Comparison of ENCODE assay signal across 9 cellular contexts in the genomic region with DNA sequence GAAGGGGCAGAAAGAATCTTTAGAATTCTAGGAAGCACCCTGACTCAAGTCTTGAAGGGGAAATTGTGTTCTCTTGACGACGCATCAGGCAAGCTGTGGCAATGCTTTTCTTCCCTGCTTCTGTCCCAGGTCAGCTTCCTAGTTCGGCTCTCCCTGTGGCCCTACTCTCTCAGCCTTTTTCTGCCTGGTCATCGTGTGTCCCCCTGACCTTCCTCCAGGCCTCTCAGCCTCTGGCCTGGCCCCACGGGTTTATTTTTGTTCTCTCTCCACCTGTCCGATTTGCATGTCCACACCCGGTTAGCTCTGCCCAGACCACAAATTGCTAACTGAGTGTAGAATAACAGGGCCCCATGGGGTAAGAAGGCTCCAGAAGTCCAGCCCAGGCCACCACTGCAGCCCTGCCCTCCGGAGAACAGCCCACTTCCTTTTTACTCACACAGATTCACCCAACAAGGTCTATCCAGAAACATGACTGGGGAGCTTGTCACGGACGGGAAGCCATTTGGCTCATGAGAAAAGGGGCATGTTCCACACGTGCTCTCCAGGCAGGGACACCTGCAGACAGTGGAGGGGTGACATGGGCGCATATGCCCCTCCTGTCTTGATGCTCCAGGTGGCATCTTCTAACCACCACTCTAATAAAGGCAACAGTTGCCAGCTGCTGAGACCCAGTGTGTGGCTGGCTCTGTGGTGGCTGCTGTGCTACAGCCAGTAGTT. TPM values are rescaled to one million over a fixed set of nuclear protein-coding genes. Genes with fewer than 3 reads are reported as not detected.
DNase-seq lines count a peak whose midpoint lies in the region; ATAC-seq and TF ChIP-seq lines count a peak whose summit lies in the region.
"Had no signal": no experiment of that assay in that cellular context is flagged by ENCODE, and none has a peak within 500 bp of the region (broad histone marks: within the 10 kb centered on the region; RNA-seq: fewer than 3 reads in every experiment).

No MANE protein-coding gene starts in this region.

- intact Hi-C loops in colonic mucosa (cut with DNase I): no loop called here

- no peak overlapping the region for H3K27ac ChIP-seq in colonic mucosa
- H3K27ac ChIP-seq: right lobe of liver had no signal

- peak; percentile 26 for TF ChIP-seq POLR2A in GM10847 (IDR thresholded peaks at IDR 0.05; ENCODE audit: extremely low read depth, insufficient read length)

- H3K4me1 ChIP-seq in colonic mucosa: no peaks in the 10 kb centered on the region

- H3K4me3 ChIP-seq in choroid plexus epithelial cell (ENCODE audit: low read depth, low read length) (no peak overlapping the region), colonic mucosa (no peak overlapping the region)
- H3K4me3 ChIP-seq: right lobe of liver had no signal

- no peak for TF ChIP-seq CTCF in choroid plexus epithelial cell (conservative IDR thresholded peaks at IDR 0.05; ENCODE audit: low read depth, low read length)
- TF ChIP-seq CTCF in colonic mucosa (IDR thresholded peaks at IDR 0.05): no peak

- CTCF ChIA-PET in HEK293T (lab: Yijun Ruan, JAX): interaction anchor here (0.6 to 1.0 kb wide), 3 partner anchors 18 to 293 kb away, joined by 3 read pairs; no protein-coding TSS in a partner anchor

- ATAC-seq in GM19467 (IDR thresholded peaks at IDR 0.05; ENCODE audit: unreplicated experiment) (peak; percentile 57), HG03439 (IDR thresholded peaks at IDR 0.05; ENCODE audit: unreplicated experiment) (peak; percentile 61)

- no peak overlapping the region for H3K9ac ChIP-seq in colonic mucosa (ENCODE audit: low read depth in 2 of 2, low read length in 2 of 2)

- H3K36me3 ChIP-seq in colonic mucosa: no peaks in the 10 kb centered on the region
- H3K36me3 ChIP-seq: right lobe of liver had no signal

- no peaks in the 10 kb centered on the region for H3K27me3 ChIP-seq in colonic mucosa
- H3K27me3 ChIP-seq: right lobe of liver had no signal

- peak; percentile 35 for DNase-seq in choroid plexus epithelial cell (ENCODE audit: low read depth)
- DNase-seq in stimulated activated CD8-positive, alpha-beta memory T cell treated with anti-CD3 and anti-CD28 coated beads, Interleukin-4, amount 100 ng/mL, for 48 hours: no peak
- no peak for DNase-seq in HEK293T (ENCODE audit: extremely low spot score)
- no peak for DNase-seq in colonic mucosa
- DNase-seq in HCEC 1CT: no peak
- DNase-seq: right lobe of liver had no signal

- POLR2A ChIA-PET in HEK293T (lab: Yijun Ruan, JAX): no interaction called here

- H3K9me3 ChIP-seq in colonic mucosa: no peaks in the 10 kb centered on the region
- H3K9me3 ChIP-seq: right lobe of liver had no signal

TF ChIP-seq in HEK293T, 16 proteins besides CTCF, POLR2A, EP300 and RAD21:
- TF ChIP-seq BHLHE40 (IDR thresholded peaks at IDR 0.05; ENCODE audit: borderline replicate concordance) (no peak), ELF4 (IDR thresholded peaks at IDR 0.05) (no peak), CTBP1 (IDR thresholded peaks at IDR 0.05; ENCODE audit: borderline replicate concordance) (no peak), ARNT (IDR thresholded peaks at IDR 0.05) (no peak), SP1 (IDR thresholded peaks at IDR 0.05) (no peak), TARDBP (IDR thresholded peaks at IDR 0.05) (no peak), NFRKB (IDR thresholded peaks at IDR 0.05) (no peak), SUZ12 (IDR thresholded peaks at IDR 0.05) (no peak), FOXK2 (IDR thresholded peaks at IDR 0.05) (no peak), L3MBTL2 (conservative IDR thresholded peaks at IDR 0.05) (no peak)

RNA-seq across cellular contexts. Expression of gene KCNN3, which starts 9.8 kb away (rescaled TPM):
- total RNA-seq in colonic mucosa: 1 to 10 TPM in 1 of 2 donors, under 1 TPM in 1; 0.99 to 2.5 TPM
